Comparison of ENCODE assay signal across 8 cellular contexts in genomic region chr1:161726631-161727342, GRCh38. TPM values are rescaled to one million over a fixed set of nuclear protein-coding genes. Genes with fewer than 3 reads are reported as not detected.
A peak's percentile ranks its signal among the peaks of the same experiment; 100 is the strongest.
DNase-seq lines count a peak whose midpoint lies in the region; ATAC-seq, FAIRE-seq and TF ChIP-seq lines count a peak whose summit lies in the region.

No MANE protein-coding gene starts in this region.

- peaks cover 45% of the 10 kb centered on the region for H3K4me1 Mint-ChIP-seq in activated naive CD4-positive, alpha-beta T cell treated with anti-CD3 and anti-CD28 coated beads for 36 hours (ENCODE audit: low read depth)

- no peaks in the 10 kb centered on the region for H3K36me3 Mint-ChIP-seq in activated naive CD4-positive, alpha-beta T cell treated with anti-CD3 and anti-CD28 coated beads for 36 hours (ENCODE audit: low read depth)

- H2AFZ ChIP-seq in neuronal stem cell (ENCODE audit: low read length) = peak overlapping the region; percentile 91

- H3K27me3 Mint-ChIP-seq in activated naive CD4-positive, alpha-beta T cell treated with anti-CD3 and anti-CD28 coated beads for 36 hours (ENCODE audit: low read depth) = peaks cover 6% of the 10 kb centered on the region

- no peak for TF ChIP-seq CTCF in GM20000 (IDR thresholded peaks at IDR 0.05; ENCODE audit: extremely low read depth, missing control alignments)
- TF ChIP-seq CTCF in gastroesophageal sphincter (IDR thresholded peaks at IDR 0.05) = peak in 1 of 4 experiments; percentile 29
- TF ChIP-seq CTCF in testis (IDR thresholded peaks at IDR 0.05) = no peak

- DNase-seq in D341Med (ENCODE audit: low spot score) = peak; percentile 86
- DNase-seq in GM20000 (ENCODE audit: low spot score) = peak; percentile 90
- peak; percentile 73 for DNase-seq in HTR-8/SVneo (ENCODE audit: insufficient read length, low spot score)
- peak; percentile 69 for DNase-seq in activated naive CD4-positive, alpha-beta T cell treated with anti-CD3 and anti-CD28 coated beads for 36 hours
- peak; percentile 79 for DNase-seq in neuronal stem cell (ENCODE audit: low spot score)
- DNase-seq in testis = peak; percentile 89

- H3K23ac ChIP-seq in neuronal stem cell (ENCODE audit: low read depth, low read length, poor library complexity) = peak overlapping the region; percentile 96

- H3K9me3 Mint-ChIP-seq in activated naive CD4-positive, alpha-beta T cell treated with anti-CD3 and anti-CD28 coated beads for 36 hours = no peaks in the 10 kb centered on the region

- intact Hi-C loops in activated naive CD4-positive, alpha-beta T cell treated with anti-CD3 and anti-CD28 coated beads for 36 hours (cut with micrococcal nuclease) = loop anchor here (2.0 kb wide), 1 partner anchor 14 kb away; no protein-coding TSS in a partner anchor
- intact Hi-C loops in testis (cut with DNase I; ENCODE audit: low total_unique reads) = no loop called here

- H3K9ac ChIP-seq in neuronal stem cell (ENCODE audit: low read depth, low read length, poor library complexity) = peak overlapping the region; percentile 96

- H2BK12ac ChIP-seq in neuronal stem cell (ENCODE audit: low read length) = peak overlapping the region; percentile 67

- H3K27ac ChIP-seq in gastroesophageal sphincter (peak overlapping the region in 3 of 4 donors; percentile 82 to 85 (median 84)), neuronal stem cell (replicated peaks; ENCODE audit: low read length) (peak overlapping the region; percentile 38), testis (peak overlapping the region; percentile 81 to 87)

- H3K4ac ChIP-seq in neuronal stem cell (ENCODE audit: low read length) = peak overlapping the region; percentile 31

- H3K27ac Mint-ChIP-seq in activated naive CD4-positive, alpha-beta T cell treated with anti-CD3 and anti-CD28 coated beads for 36 hours = no peak overlapping the region

- H3K79me1 ChIP-seq in neuronal stem cell (ENCODE audit: low read depth, low read length) = no peaks in the 10 kb centered on the region

- peak overlapping the region; percentile 94 for H3K14ac ChIP-seq in neuronal stem cell (ENCODE audit: low read length)

- H4K91ac ChIP-seq in neuronal stem cell (ENCODE audit: low read depth, low read length, poor library complexity) = no peak overlapping the region

- H3K4me3 Mint-ChIP-seq in activated naive CD4-positive, alpha-beta T cell treated with anti-CD3 and anti-CD28 coated beads for 36 hours = peak overlapping the region; percentile 76

- H2BK120ac ChIP-seq in neuronal stem cell (ENCODE audit: low read depth, low read length) = no peak overlapping the region

- WGBS in gastroesophageal sphincter (ENCODE audit: low coverage in 1 of 2), 2 donors = no CpG with 5 or more reads among the region's 81 CpGs
- WGBS in neuronal stem cell (ENCODE audit: extremely low coverage in 2 of 2, insufficient read length in 2 of 2, insufficient replicate concordance in 1 of 2), 2 donors = no CpG with 5 or more reads among the region's 81 CpGs
- 0 to 1% methylated on average over 11 to 77 of the region's 81 CpGs for WGBS in testis, 2 donors

- no peak overlapping the region for H2AK5ac ChIP-seq in neuronal stem cell (ENCODE audit: low read depth, low read length)

- TF ChIP-seq EP300 in gastroesophageal sphincter (IDR thresholded peaks at IDR 0.05) = no peak

- peaks cover 16% of the 10 kb centered on the region for H3K27me3 ChIP-seq in gastroesophageal sphincter
- peaks cover 0 to 60% (median 18%) of the 10 kb centered on the region in 3 experiments for H3K27me3 ChIP-seq in neuronal stem cell (ENCODE audit: control insufficient read depth in 3 of 3, insufficient read depth in 3 of 3, low read depth in 1 of 3, low read length in 3 of 3)
- H3K27me3 ChIP-seq in testis = no peaks in the 10 kb centered on the region

- peak; percentile 87 for ATAC-seq in gastroesophageal sphincter

- FAIRE-seq in HTR-8/SVneo (lab: Jason Lieb, UNC) = no peak

- H3K18ac ChIP-seq in neuronal stem cell (ENCODE audit: low read length) = peak overlapping the region; percentile 99

- no peak overlapping the region for H4K8ac ChIP-seq in neuronal stem cell (ENCODE audit: low read depth, low read length)

- H3K4me3 ChIP-seq in gastroesophageal sphincter = peak overlapping the region; percentile 68 to 87
- H3K4me3 ChIP-seq in neuronal stem cell (ENCODE audit: low read length in 2 of 2) = peak overlapping the region; percentile 76 to 92
- peak overlapping the region; percentile 62 to 92 for H3K4me3 ChIP-seq in testis

- peak overlapping the region; percentile 92 for H3K4me2 ChIP-seq in neuronal stem cell (ENCODE audit: insufficient read depth, low read length, poor library complexity, severe bottlenecking)

- CTCF ChIA-PET in activated naive CD4-positive, alpha-beta T cell treated with anti-CD3 and anti-CD28 coated beads for 36 hours (lab: Charles Lee) = interaction anchor here (1.2 to 8.2 kb wide), 3 partner anchors 13 to 240 kb away, joined by 4 to 76 read pairs (median 5); partner anchors contain the start of gene DUSP12

- H2BK15ac ChIP-seq in neuronal stem cell (ENCODE audit: low read length) = peak overlapping the region; percentile 62

- TF ChIP-seq POLR2A in Raji (IDR thresholded peaks at IDR 0.05; ENCODE audit: insufficient read depth, low read depth, low read length) (peak; percentile 97), gastroesophageal sphincter (IDR thresholded peaks at IDR 0.05) (peak; percentile 64 to 73), testis (IDR thresholded peaks at IDR 0.05) (no peak)

- peak overlapping the region; percentile 85 for H2BK5ac ChIP-seq in neuronal stem cell (ENCODE audit: low read length)

- H3K36me3 ChIP-seq in gastroesophageal sphincter (no peaks in the 10 kb centered on the region), neuronal stem cell (replicated peaks in 1 of 2; ENCODE audit: control insufficient read depth in 2 of 2, insufficient read depth in 2 of 2, low read length in 2 of 2) (no peaks in the 10 kb centered on the region), testis (ENCODE audit: low read depth, missing control alignments) (no peaks in the 10 kb centered on the region)

- H3K4me1 ChIP-seq in gastroesophageal sphincter (peaks cover 0 to 22% (median 4%) of the 10 kb centered on the region in 3 donors), neuronal stem cell (ENCODE audit: control insufficient read depth in 2 of 2, insufficient read depth in 1 of 2, low read depth in 1 of 2, low read length in 2 of 2) (peaks cover 3 to 4% of the 10 kb centered on the region in 2 donors), testis (peaks cover 7% of the 10 kb centered on the region)

- H3K9me3 ChIP-seq in gastroesophageal sphincter (no peaks in the 10 kb centered on the region), neuronal stem cell (replicated peaks in 1 of 2; ENCODE audit: control insufficient read depth in 2 of 2, insufficient read depth in 1 of 2, low read depth in 1 of 2, low read length in 2 of 2) (no peaks in the 10 kb centered on the region), testis (no peaks in the 10 kb centered on the region)

RNA-seq across cellular contexts. Expression of gene FCRLB, which starts 5.4 kb away (rescaled TPM):
- under 1 TPM; 0.10 TPM for total RNA-seq in activated naive CD4-positive, alpha-beta T cell treated with anti-CD3 and anti-CD28 coated beads for 36 hours
- total RNA-seq in gastroesophageal sphincter = under 1 TPM in 3 of 4 donors, not detected in 1; 0.15 to 0.81 (median 0.23) TPM
- 0.40 TPM for polyA plus RNA-seq in neuronal stem cell (2013, experiment 1 of 2)
- 0.40 TPM for polyA plus RNA-seq in neuronal stem cell (2013, experiment 2 of 2)
- total RNA-seq in testis = under 1 TPM; 0.63 to 0.68 TPM
- polyA plus RNA-seq in testis (ENCODE audit: insufficient read depth, low read depth, low replicate concordance) = 0.53 TPM

RNA-seq across cellular contexts. Expression of gene FCRLA, which starts 19.8 kb away (rescaled TPM):
- total RNA-seq in activated naive CD4-positive, alpha-beta T cell treated with anti-CD3 and anti-CD28 coated beads for 36 hours = not detected
- total RNA-seq in gastroesophageal sphincter = not detected
- polyA plus RNA-seq in neuronal stem cell (2013, experiment 1 of 2) = not detected
- not detected for polyA plus RNA-seq in neuronal stem cell (2013, experiment 2 of 2)
- total RNA-seq in testis = not detected
- polyA plus RNA-seq in testis (ENCODE audit: insufficient read depth, low read depth, low replicate concordance) = 0.50 TPM

RNA-seq across cellular contexts. Expression of gene DUSP12, which starts 22.8 kb away (rescaled TPM):
- total RNA-seq in activated naive CD4-positive, alpha-beta T cell treated with anti-CD3 and anti-CD28 coated beads for 36 hours = 10 to 100 TPM; 28.2 to 28.4 TPM
- 10 to 100 TPM; 16.8 to 31.8 (median 24.7) TPM for total RNA-seq in gastroesophageal sphincter
- polyA plus RNA-seq in neuronal stem cell (2013, experiment 1 of 2) = 40.0 TPM
- 40.3 TPM for polyA plus RNA-seq in neuronal stem cell (2013, experiment 2 of 2)
- 10 to 100 TPM; 23.6 to 31.8 TPM for total RNA-seq in testis
- polyA plus RNA-seq in testis (ENCODE audit: insufficient read depth, low read depth, low replicate concordance) = 21.8 TPM

RNA-seq across cellular contexts. Expression of gene ATF6, which starts 39.3 kb away (rescaled TPM):
- 10 to 100 TPM; 23.5 to 24.6 TPM for total RNA-seq in activated naive CD4-positive, alpha-beta T cell treated with anti-CD3 and anti-CD28 coated beads for 36 hours
- total RNA-seq in gastroesophageal sphincter = 10 to 100 TPM; 28.6 to 32.4 (median 29.7) TPM
- polyA plus RNA-seq in neuronal stem cell (2013, experiment 1 of 2) = 12.4 TPM
- polyA plus RNA-seq in neuronal stem cell (2013, experiment 2 of 2) = 13.0 TPM
- total RNA-seq in testis = 10 to 100 TPM; 38.0 to 38.2 TPM
- 22.6 TPM for polyA plus RNA-seq in testis (ENCODE audit: insufficient read depth, low read depth, low replicate concordance)

Comparison
In these comparisons a context has a peak if more than half of its experiments do, and no peak if none do; other contexts are left out.
1. Peak in every context shown above with its lines: DNase-seq, ATAC-seq, H3K4me3 ChIP-seq and H3K27ac ChIP-seq.